Comparison of ENCODE assay signal across 27 cellular contexts in genomic region chr3:113585720-113586119, GRCh38. TPM values are rescaled to one million over a fixed set of nuclear protein-coding genes. Genes with fewer than 3 reads are reported as not detected.
"Had no signal": no experiment of that assay in that cellular context is flagged by ENCODE, and none has a peak within 500 bp of the region (broad histone marks: within the 10 kb centered on the region; RNA-seq: fewer than 3 reads in every experiment).

No MANE protein-coding gene starts in this region.

- H3K36me3 ChIP-seq: brain microvascular endothelial cell, cardiac muscle cell had no signal

- H3K27ac ChIP-seq: brain microvascular endothelial cell, cardiac muscle cell, SK-N-MC had no signal

- H3K27ac Mint-ChIP-seq: activated CD4-positive, alpha-beta memory T cell treated with anti-CD3 and anti-CD28 coated beads for 36 hours; activated CD4-positive, alpha-beta T cell treated with anti-CD3 and anti-CD28 coated beads, Interleukin-2, amount 10 ng/mL, durations not matched to agents 7 days and 5 days; activated naive CD4-positive, alpha-beta T cell treated with anti-CD3 and anti-CD28 coated beads, Interleukin-2, amount 10 ng/mL, durations not matched to agents 7 days and 5 days; activated naive CD8-positive, alpha-beta T cell treated with anti-CD3 and anti-CD28 coated beads for 36 hours; T-cell had no signal

- H3K4me3 Mint-ChIP-seq: activated CD4-positive, alpha-beta memory T cell treated with anti-CD3 and anti-CD28 coated beads for 36 hours; activated CD4-positive, alpha-beta T cell treated with anti-CD3 and anti-CD28 coated beads, Interleukin-2, amount 10 ng/mL, durations not matched to agents 7 days and 5 days; activated naive CD4-positive, alpha-beta T cell treated with anti-CD3 and anti-CD28 coated beads, Interleukin-2, amount 10 ng/mL, durations not matched to agents 7 days and 5 days; activated naive CD8-positive, alpha-beta T cell treated with anti-CD3 and anti-CD28 coated beads for 36 hours; activated T-cell treated with anti-CD3 and anti-CD28 coated beads, Interleukin-2, amount 50 U/mL, for 4 hours; T-cell had no signal

- H3K27me3 ChIP-seq: brain microvascular endothelial cell had no signal

- FAIRE-seq: colon, TTC549 had no signal

- H3K27me3 Mint-ChIP-seq: activated CD4-positive, alpha-beta memory T cell treated with anti-CD3 and anti-CD28 coated beads for 36 hours; activated CD4-positive, alpha-beta T cell treated with anti-CD3 and anti-CD28 coated beads, Interleukin-2, amount 10 ng/mL, durations not matched to agents 7 days and 5 days; activated naive CD4-positive, alpha-beta T cell treated with anti-CD3 and anti-CD28 coated beads, Interleukin-2, amount 10 ng/mL, durations not matched to agents 7 days and 5 days; activated naive CD8-positive, alpha-beta T cell treated with anti-CD3 and anti-CD28 coated beads for 36 hours; T-cell had no signal

- DNase-seq: activated CD4-positive, alpha-beta memory T cell treated with anti-CD3 and anti-CD28 coated beads for 36 hours; activated CD4-positive, alpha-beta T cell treated with anti-CD3 and anti-CD28 coated beads, Interleukin-2, amount 10 ng/mL, durations not matched to agents 7 days and 5 days; activated CD4-positive, CD25-positive, alpha-beta regulatory T cell; activated CD8-positive, alpha-beta memory T cell treated with anti-CD3 and anti-CD28 coated beads for 24 hours; activated gamma-delta T cell treated with Interleukin-2 at 50 U/mL for 16 hours; activated naive CD4-positive, alpha-beta T cell treated with anti-CD3 and anti-CD28 coated beads, Interleukin-2, amount 10 ng/mL, durations not matched to agents 7 days and 5 days; activated naive CD8-positive, alpha-beta T cell treated with anti-CD3 and anti-CD28 coated beads for 36 hours; activated T-cell treated with anti-CD3 and anti-CD28 coated beads, Interleukin-2, amount 50 U/mL, for 4 hours; brain microvascular endothelial cell; cerebellar nuclear complex; MM.1S; NCI-H1105; NCI-H1436; NCI-H187; NCI-H2081; NCI-H446 treated with DMSO at 0.1 percent for 48 hours; NCI-H526; NCI-H82; OCI-M1; RPMI8226; T-cell; T-helper 2 cell; T1000 had no signal

- H3K9me3 Mint-ChIP-seq: activated CD4-positive, alpha-beta memory T cell treated with anti-CD3 and anti-CD28 coated beads for 36 hours; activated CD4-positive, alpha-beta T cell treated with anti-CD3 and anti-CD28 coated beads, Interleukin-2, amount 10 ng/mL, durations not matched to agents 7 days and 5 days; activated naive CD4-positive, alpha-beta T cell treated with anti-CD3 and anti-CD28 coated beads, Interleukin-2, amount 10 ng/mL, durations not matched to agents 7 days and 5 days; activated naive CD8-positive, alpha-beta T cell treated with anti-CD3 and anti-CD28 coated beads for 36 hours; activated T-cell treated with anti-CD3 and anti-CD28 coated beads, Interleukin-2, amount 50 U/mL, for 4 hours; T-cell had no signal

- H3K4me3 ChIP-seq: cardiac muscle cell, SK-N-MC had no signal

RNA-seq across cellular contexts. Expression of gene SIDT1, which starts 53.4 kb away (rescaled TPM):
- total RNA-seq: cardiac muscle cell had no signal
